In the genomic region with DNA sequence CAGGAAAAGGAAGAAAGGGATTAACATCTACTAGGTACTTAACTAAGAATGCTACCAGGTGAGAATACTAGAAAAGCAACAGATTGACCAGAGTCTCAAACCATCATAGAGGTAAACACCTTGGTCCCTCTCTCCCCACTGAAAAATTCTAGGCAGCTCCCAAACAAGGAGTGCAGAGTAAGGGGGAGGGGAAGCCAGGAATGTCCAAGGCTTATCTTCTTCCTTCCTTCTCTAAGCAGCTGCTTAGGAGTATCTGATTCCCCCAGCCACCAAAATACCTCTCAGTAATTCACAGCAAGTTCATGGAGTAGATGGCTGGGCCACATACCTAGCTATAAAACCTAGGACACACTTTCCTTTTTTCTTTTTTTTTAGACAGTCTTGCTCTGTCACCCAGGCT, we compare ENCODE assay signal across 18 cellular contexts.
DNase-seq lines count a peak whose midpoint lies in the region; ATAC-seq and TF ChIP-seq lines count a peak whose summit lies in the region.
"Had no signal": no experiment of that assay in that cellular context is flagged by ENCODE, and none has a peak within 500 bp of the region (broad histone marks: within the 10 kb centered on the region; RNA-seq: fewer than 3 reads in every experiment).

No MANE protein-coding gene starts in this region.

- H3K27ac Mint-ChIP-seq in chondrocyte (ENCODE audit: unreplicated experiment): peak overlapping the region; percentile 65
- H3K27ac Mint-ChIP-seq: activated CD8-positive, alpha-beta T cell treated with anti-CD3 and anti-CD28 coated beads, Interleukin-2, amount 10 ng/mL, durations not matched to agents 7 days and 5 days; activated T-helper 2 cell treated with anti-CD3 and anti-CD28 coated beads, Interferon-gamma antibody, Interleukin-2, Interleukin-4, amounts not matched to agents 10 μg/mL and 5 μg/mL and 100 μg/mL, durations not matched to agents 14 hours and 24 hours and 36 hours; CD14-positive monocyte; stimulated activated effector memory CD8-positive, alpha-beta T cell treated with anti-CD3 and anti-CD28 coated beads, Interleukin-12 subunit alpha, Interleukin-12 subunit beta, amount 100 ng/mL, for 72 hours had no signal

- 0 out of 2 replicates have a peak, but pooled peaks cover 10% of the 10 kb centered on the region for H4K20me1 ChIP-seq in IMR-90 (ENCODE audit: insufficient read depth, low read length)
- no peaks in the 10 kb centered on the region for H4K20me1 ChIP-seq in smooth muscle cell (ENCODE audit: low read depth)

- no TSS peak for BruUV-seq in IMR-90 (replicated peaks; lab: Mats Ljungman, UMichigan)

- no peak overlapping the region for H3K4me3 Mint-ChIP-seq in chondrocyte (ENCODE audit: unreplicated experiment)
- H3K4me3 Mint-ChIP-seq: activated CD8-positive, alpha-beta T cell treated with anti-CD3 and anti-CD28 coated beads, Interleukin-2, amount 10 ng/mL, durations not matched to agents 7 days and 5 days; CD14-positive monocyte; stimulated activated effector memory CD8-positive, alpha-beta T cell treated with anti-CD3 and anti-CD28 coated beads, Interleukin-12 subunit alpha, Interleukin-12 subunit beta, amount 100 ng/mL, for 72 hours had no signal

- H4K8ac ChIP-seq in IMR-90 (ENCODE audit: low read depth in 2 of 2, low read length in 2 of 2) (no peak overlapping the region), neuronal stem cell (ENCODE audit: low read depth, low read length) (no peak overlapping the region)

- no peaks in the 10 kb centered on the region for H3K27me3 ChIP-seq in IMR-90 (ENCODE audit: control insufficient read depth, insufficient read depth, low read length)
- H3K27me3 ChIP-seq in smooth muscle cell (ENCODE audit: low read depth): no peaks in the 10 kb centered on the region
- H3K27me3 ChIP-seq in body of pancreas: no peaks in the 10 kb centered on the region
- no peaks in the 10 kb centered on the region for H3K27me3 ChIP-seq in neuronal stem cell (ENCODE audit: control insufficient read depth in 3 of 3, insufficient read depth in 3 of 3, low read depth in 1 of 3, low read length in 3 of 3)

- no peak overlapping the region for H4K5ac ChIP-seq in IMR-90 (ENCODE audit: low read depth, low read length)

- H3K36me3 Mint-ChIP-seq in chondrocyte (ENCODE audit: low read depth): no peaks in the 10 kb centered on the region
- H3K36me3 Mint-ChIP-seq: CD14-positive monocyte; stimulated activated effector memory CD8-positive, alpha-beta T cell treated with anti-CD3 and anti-CD28 coated beads, Interleukin-12 subunit alpha, Interleukin-12 subunit beta, amount 100 ng/mL, for 72 hours had no signal

- in situ Hi-C loops in IMR-90 (cut with MboI; ENCODE audit: low sequenced_read_pairs): no loop called here

- H3F3A ChIP-seq in smooth muscle cell (ENCODE audit: low read depth): peaks cover 10% of the 10 kb centered on the region

- peak; percentile 75 for ATAC-seq in IMR-90 (ENCODE audit: low read depth)
- ATAC-seq in body of pancreas: no peak
- ATAC-seq in GM21360 (IDR thresholded peaks at IDR 0.05; ENCODE audit: unreplicated experiment): no peak
- ATAC-seq: activated CD8-positive, alpha-beta T cell treated with anti-CD3 and anti-CD28 coated beads, Interleukin-2, amount 10 ng/mL, durations not matched to agents 7 days and 5 days; stimulated activated effector memory CD8-positive, alpha-beta T cell treated with anti-CD3 and anti-CD28 coated beads, Interleukin-12 subunit alpha, Interleukin-12 subunit beta, amount 100 ng/mL, for 72 hours had no signal

- no peak for TF ChIP-seq POLR2A in IMR-90 (IDR thresholded peaks at IDR 0.05; ENCODE audit: low read depth, low read length)
- TF ChIP-seq POLR2A in body of pancreas (IDR thresholded peaks at IDR 0.05): no peak

- H2BK15ac ChIP-seq in IMR-90 (ENCODE audit: low read depth, low read length) (no peak overlapping the region), neuronal stem cell (ENCODE audit: low read length) (no peak overlapping the region)

- POLR2A ChIA-PET in IMR-90 (lab: Charles Lee; ENCODE audit: unreplicated experiment): no interaction called here

- intact Hi-C loops in IMR-90 (cut with micrococcal nuclease) (no loop called here), body of pancreas (cut with DNase I) (no loop called here)

- no peak overlapping the region for H2BK20ac ChIP-seq in IMR-90 (ENCODE audit: low read depth, low read length)

- H3K56ac ChIP-seq in IMR-90 (ENCODE audit: extremely low read depth, insufficient read depth, low read length): no peak overlapping the region

- H3K79me1 ChIP-seq in IMR-90 (ENCODE audit: low read depth in 1 of 2, low read length in 2 of 2): peaks cover 27 to 47% of the 10 kb centered on the region in 2 experiments; a peak in 3 of 4 replicates
- H3K79me1 ChIP-seq in neuronal stem cell (ENCODE audit: low read depth, low read length): no peaks in the 10 kb centered on the region

- H3K4me2 ChIP-seq in IMR-90 (ENCODE audit: low read depth, low read length) (no peak overlapping the region), smooth muscle cell (peak overlapping the region; percentile 52), neuronal stem cell (ENCODE audit: insufficient read depth, low read length, poor library complexity, severe bottlenecking) (no peak overlapping the region)

- H3K36me3 ChIP-seq in IMR-90 (ENCODE audit: control insufficient read depth, insufficient read depth, low read length): no peaks in the 10 kb centered on the region
- H3K36me3 ChIP-seq in smooth muscle cell (ENCODE audit: low read depth): no peaks in the 10 kb centered on the region
- H3K36me3 ChIP-seq in body of pancreas (replicated peaks in 1 of 2; ENCODE audit: insufficient read depth in 1 of 2, low read depth in 2 of 2): no peaks in the 10 kb centered on the region
- H3K36me3 ChIP-seq in neuronal stem cell (replicated peaks in 1 of 2; ENCODE audit: control insufficient read depth in 2 of 2, insufficient read depth in 2 of 2, low read length in 2 of 2): no peaks in the 10 kb centered on the region

- no peaks in the 10 kb centered on the region for H3K27me3 Mint-ChIP-seq in chondrocyte (ENCODE audit: low read depth)

- dilution Hi-C loops in IMR-90 (cut with HindIII; ENCODE audit: low sequenced_read_pairs, unreplicated experiment): no loop called here

- no peak overlapping the region for H2BK12ac ChIP-seq in neuronal stem cell (ENCODE audit: low read length)

- H3K9ac ChIP-seq in IMR-90 (ENCODE audit: low read depth, low read length) (no peak overlapping the region), smooth muscle cell (ENCODE audit: low read depth) (no peak overlapping the region), neuronal stem cell (ENCODE audit: low read depth, low read length, poor library complexity) (no peak overlapping the region)

- H3K23ac ChIP-seq in IMR-90 (ENCODE audit: low read depth, low read length) (no peak overlapping the region), neuronal stem cell (ENCODE audit: low read depth, low read length, poor library complexity) (no peak overlapping the region)

- H3K4ac ChIP-seq in IMR-90 (ENCODE audit: low read depth, low read length): no peak overlapping the region
- no peak overlapping the region for H3K4ac ChIP-seq in neuronal stem cell (ENCODE audit: low read length)

- H3K4me1 Mint-ChIP-seq in chondrocyte (ENCODE audit: low read depth): peaks cover 71% of the 10 kb centered on the region
- H3K4me1 Mint-ChIP-seq: CD14-positive monocyte; stimulated activated effector memory CD8-positive, alpha-beta T cell treated with anti-CD3 and anti-CD28 coated beads, Interleukin-12 subunit alpha, Interleukin-12 subunit beta, amount 100 ng/mL, for 72 hours had no signal

- DNase-seq in IMR-90 (no peak), chondrocyte (ENCODE audit: low spot score) (no peak), left kidney (ENCODE audit: low read depth, low spot score) (peak; percentile 74), smooth muscle cell (lab: John Stamatoyannopoulos, UW; ENCODE audit: unreplicated experiment) (no peak), body of pancreas (no peak), neuronal stem cell (ENCODE audit: low spot score) (no peak)
- DNase-seq: activated CD8-positive, alpha-beta T cell treated with anti-CD3 and anti-CD28 coated beads, Interleukin-2, amount 10 ng/mL, durations not matched to agents 7 days and 5 days; amygdala; cortex of kidney; Kasumi-1; NCI-H187; NCI-H526; psoas muscle; stimulated activated CD4-positive, alpha-beta T cell treated with anti-CD3 and anti-CD28 coated beads, Interleukin-4, amount 100 ng/mL, for 4 hours had no signal

- no peak overlapping the region for H2AK9ac ChIP-seq in IMR-90 (replicated peaks; ENCODE audit: low read depth, low read length, poor library complexity)

- TF ChIP-seq CTCF in IMR-90 (conservative IDR thresholded peaks at IDR 0.05; ENCODE audit: low read depth, low read length) (no peak), chondrocyte (IDR thresholded peaks at IDR 0.05) (no peak), smooth muscle cell (IDR thresholded peaks at IDR 0.05; ENCODE audit: borderline replicate concordance, insufficient read depth, poor library complexity, severe bottlenecking) (no peak), body of pancreas (IDR thresholded peaks at IDR 0.05) (no peak)

- H3K4me3 ChIP-seq in IMR-90 (ENCODE audit: insufficient read depth, low read depth, low read length) (no peak overlapping the region), smooth muscle cell (peak overlapping the region; percentile 2), body of pancreas (no peak overlapping the region), neuronal stem cell (ENCODE audit: low read length in 2 of 2) (no peak overlapping the region)
- H3K4me3 ChIP-seq: psoas muscle had no signal

- no peak for TF ChIP-seq RAD21 in IMR-90 (IDR thresholded peaks at IDR 0.05; ENCODE audit: low read length)

- H2BK5ac ChIP-seq in IMR-90 (ENCODE audit: low read depth, low read length, poor library complexity, severe bottlenecking) (no peak overlapping the region), neuronal stem cell (ENCODE audit: low read length) (no peak overlapping the region)

- no peaks in the 10 kb centered on the region for H3K9me3 ChIP-seq in IMR-90 (ENCODE audit: control insufficient read depth, insufficient read depth, low read length)
- H3K9me3 ChIP-seq in smooth muscle cell (replicated peaks; ENCODE audit: low read depth): no peaks in the 10 kb centered on the region
- no peaks in the 10 kb centered on the region for H3K9me3 ChIP-seq in body of pancreas
- no peaks in the 10 kb centered on the region for H3K9me3 ChIP-seq in neuronal stem cell (replicated peaks in 1 of 2; ENCODE audit: control insufficient read depth in 2 of 2, insufficient read depth in 1 of 2, low read depth in 1 of 2, low read length in 2 of 2)
- H3K9me3 ChIP-seq: psoas muscle had no signal

- H3K18ac ChIP-seq in IMR-90 (ENCODE audit: low read depth, low read length) (no peak overlapping the region), neuronal stem cell (ENCODE audit: low read length) (no peak overlapping the region)

- peaks cover 6% of the 10 kb centered on the region for H3K9me3 Mint-ChIP-seq in chondrocyte (ENCODE audit: low read depth)
- H3K9me3 Mint-ChIP-seq: activated T-helper 2 cell treated with anti-CD3 and anti-CD28 coated beads, Interferon-gamma antibody, Interleukin-2, Interleukin-4, amounts not matched to agents 10 μg/mL and 5 μg/mL and 100 μg/mL, durations not matched to agents 14 hours and 24 hours and 36 hours; stimulated activated effector memory CD8-positive, alpha-beta T cell treated with anti-CD3 and anti-CD28 coated beads, Interleukin-12 subunit alpha, Interleukin-12 subunit beta, amount 100 ng/mL, for 72 hours had no signal

- no peak overlapping the region for H2AK5ac ChIP-seq in IMR-90 (ENCODE audit: low read depth, low read length)
- no peak overlapping the region for H2AK5ac ChIP-seq in neuronal stem cell (ENCODE audit: low read depth, low read length)

- peaks cover 5% of the 10 kb centered on the region; the same call in 1 of the 2 replicates for H3K9me1 ChIP-seq in IMR-90 (ENCODE audit: insufficient read depth, low read length)

- H4K91ac ChIP-seq in IMR-90 (ENCODE audit: insufficient read depth, low read depth, low read length) (no peak overlapping the region), neuronal stem cell (ENCODE audit: low read depth, low read length, poor library complexity) (no peak overlapping the region)

- no peak overlapping the region for H3K27ac ChIP-seq in IMR-90 (ENCODE audit: insufficient read depth, low read length)
- H3K27ac ChIP-seq in smooth muscle cell (ENCODE audit: low read depth): peak overlapping the region; percentile 57
- no peak overlapping the region for H3K27ac ChIP-seq in body of pancreas
- H3K27ac ChIP-seq in neuronal stem cell (replicated peaks; ENCODE audit: low read length): no peak overlapping the region
- H3K27ac ChIP-seq: psoas muscle had no signal

- peaks cover 74% of the 10 kb centered on the region for H3K79me2 ChIP-seq in smooth muscle cell (ENCODE audit: low read depth)

- H3K14ac ChIP-seq in IMR-90 (replicated peaks; ENCODE audit: low read depth, low read length): no peak overlapping the region; the same call in 1 of the 2 replicates
- no peak overlapping the region for H3K14ac ChIP-seq in neuronal stem cell (ENCODE audit: low read length)

- no peak overlapping the region for H2BK120ac ChIP-seq in IMR-90 (ENCODE audit: low read depth, low read length)
- no peak overlapping the region for H2BK120ac ChIP-seq in neuronal stem cell (ENCODE audit: low read depth, low read length)

- CTCF ChIA-PET in IMR-90 (lab: Yijun Ruan, JAX): no interaction called here

- H2AFZ ChIP-seq in IMR-90 (replicated peaks; ENCODE audit: low read length, poor library complexity): no peak overlapping the region
- no peak overlapping the region for H2AFZ ChIP-seq in smooth muscle cell (ENCODE audit: low read depth)
- H2AFZ ChIP-seq in neuronal stem cell (ENCODE audit: low read length): no peak overlapping the region

- H3K4me1 ChIP-seq in IMR-90 (ENCODE audit: control insufficient read depth, insufficient read depth, low read length): peaks cover 9% of the 10 kb centered on the region
- H3K4me1 ChIP-seq in smooth muscle cell (ENCODE audit: low read depth): peaks cover 42% of the 10 kb centered on the region
- peaks cover 38% of the 10 kb centered on the region for H3K4me1 ChIP-seq in body of pancreas
- H3K4me1 ChIP-seq in neuronal stem cell (ENCODE audit: control insufficient read depth in 2 of 2, insufficient read depth in 1 of 2, low read depth in 1 of 2, low read length in 2 of 2): peaks cover 0 to 12% of the 10 kb centered on the region in 2 donors
